Comparison of ENCODE assay signal across 8 cellular contexts in the genomic region with DNA sequence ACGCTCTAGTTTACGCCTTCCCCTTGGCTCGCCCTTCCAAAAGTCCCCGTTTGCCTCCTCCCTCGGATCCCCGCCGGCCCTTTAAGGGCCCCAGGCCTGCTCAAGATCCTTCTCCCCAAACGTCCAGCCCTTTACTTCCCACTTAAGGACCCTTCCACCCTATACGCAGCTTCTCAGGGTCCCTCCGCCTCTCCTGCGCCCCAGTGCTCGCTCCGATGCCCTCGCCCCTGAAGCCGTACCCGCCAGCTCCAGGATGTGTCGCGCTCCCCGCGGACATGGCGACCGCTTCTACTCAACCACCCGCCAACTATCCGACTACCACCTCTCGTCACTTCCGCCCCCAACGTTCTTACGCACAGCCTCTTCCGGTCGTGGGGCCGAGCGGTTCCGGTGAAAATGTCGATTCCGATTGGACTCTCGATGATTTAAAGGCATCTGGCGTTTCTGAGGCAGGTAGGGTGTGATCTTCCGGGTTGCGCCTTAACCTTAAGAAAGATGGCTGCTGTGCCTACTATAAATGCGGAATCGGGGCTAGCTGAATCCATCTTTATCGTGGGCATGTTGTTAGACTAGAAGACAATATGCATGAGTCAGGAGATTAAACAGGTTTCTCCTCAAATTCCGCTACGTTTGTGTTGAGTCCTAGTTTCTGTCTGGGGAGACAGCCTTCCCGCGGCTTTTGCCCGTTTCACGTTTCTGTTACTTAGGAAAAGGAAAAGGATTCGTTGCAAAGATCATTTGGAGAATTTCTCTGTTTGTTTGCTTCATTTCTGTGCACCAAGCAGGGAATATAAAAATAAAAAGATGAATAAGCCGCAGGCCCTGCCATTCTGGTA.
DNase-seq lines count a peak whose midpoint lies in the region; ATAC-seq lines count a peak whose summit lies in the region.

A gene (minus strand): TSS at position 317 of the 836 bp plus-strand sequence. CDS start 40 bp downstream, at position 277.

- H3K4me1 Mint-ChIP-seq in effector memory CD8-positive, alpha-beta T cell (ENCODE audit: low read depth in 2 of 2), result peaks cover 6 to 33% of the 10 kb centered on the region in 2 donors

- DNase-seq in COLO668 (lab: John Stamatoyannopoulos, UW; ENCODE audit: unreplicated experiment) (peak; percentile 98), HS-27A (ENCODE audit: low read depth) (peak; percentile 92), NK-92 (lab: John Stamatoyannopoulos, UW; ENCODE audit: unreplicated experiment) (peak; percentile 74), medulla oblongata (ENCODE audit: extremely low spot score) (peak; percentile 100)
- peak; percentile 82 to 86 for DNase-seq in activated CD8-positive, alpha-beta memory T cell treated with anti-CD3 and anti-CD28 coated beads for 1 hour (ENCODE audit: extremely low read depth in 1 of 2, low read depth in 1 of 2)
- DNase-seq in effector memory CD8-positive, alpha-beta T cell, result peak; percentile 91 to 93 (median 92)
- peak; percentile 80 for DNase-seq in stimulated activated CD8-positive, alpha-beta memory T cell treated with anti-CD3 and anti-CD28 coated beads, Interleukin-12 subunit alpha, Interleukin-12 subunit beta, amount 100 ng/mL, for 24 hours (ENCODE audit: extremely low read depth)

- H3K4me3 Mint-ChIP-seq in effector memory CD8-positive, alpha-beta T cell, result peak within 1 kb of the TSS in 1 of 2 donors; percentile 43

- no peaks in the 10 kb centered on the region for H3K27me3 Mint-ChIP-seq in effector memory CD8-positive, alpha-beta T cell

- peaks cover 34% of the 10 kb centered on the region for H3K36me3 Mint-ChIP-seq in effector memory CD8-positive, alpha-beta T cell (ENCODE audit: insufficient read depth)

- no peaks in the 10 kb centered on the region for H3K9me3 Mint-ChIP-seq in effector memory CD8-positive, alpha-beta T cell

- ATAC-seq in GM19467 (IDR thresholded peaks at IDR 0.05; ENCODE audit: unreplicated experiment), result peak; percentile 83
- peak; percentile 91 for ATAC-seq in effector memory CD8-positive, alpha-beta T cell (replicated peaks)

- no peak within 1 kb of the TSS for H3K27ac Mint-ChIP-seq in effector memory CD8-positive, alpha-beta T cell

Comparison
In these comparisons a context has a peak if more than half of its experiments do, and no peak if none do; other contexts are left out.
1. Peak in every context shown above with its lines: DNase-seq and ATAC-seq.